7 cellular contexts compared by ENCODE assay signal in genomic region chr15:33086500-33087141, GRCh38.
DNase-seq lines count a peak whose midpoint lies in the region; ATAC-seq and FAIRE-seq lines count a peak whose summit lies in the region.

No MANE protein-coding gene starts in this region.

- no peaks in the 10 kb centered on the region for H3K27me3 ChIP-seq in skeletal muscle satellite cell (ENCODE audit: control insufficient read depth, insufficient read depth, low read length)

- FAIRE-seq in frontal cortex (lab: Jason Lieb, UNC), result peak; percentile 89

- no peaks in the 10 kb centered on the region for H3K9me3 Mint-ChIP-seq in T-cell

- H3K4me1 Mint-ChIP-seq in T-cell, result peaks cover 3 to 30% (median 28%) of the 10 kb centered on the region in 3 donors

- peak overlapping the region in 1 of 2 donors; percentile 34 for H3K27ac Mint-ChIP-seq in T-cell

- H3K4me1 ChIP-seq in skeletal muscle satellite cell (ENCODE audit: control insufficient read depth, insufficient read depth, low read length), result peaks cover 44% of the 10 kb centered on the region

- CTCF ChIA-PET in T-cell (lab: Charles Lee), result interaction anchor here (0.8 to 2.5 kb wide), 6 partner anchors 35 to 648 kb away, joined by 3 to 13 read pairs (median 6); no protein-coding TSS in a partner anchor

- H3K27me3 Mint-ChIP-seq in T-cell, result no peaks in the 10 kb centered on the region

- H3K9ac ChIP-seq in skeletal muscle satellite cell (ENCODE audit: low read depth, low read length), result peak overlapping the region; percentile 6

- no peaks in the 10 kb centered on the region for H3K36me3 ChIP-seq in skeletal muscle satellite cell (ENCODE audit: insufficient read depth, low read length)

- POLR2A ChIA-PET in T-cell (lab: Charles Lee), result no interaction called here

- H3K36me3 Mint-ChIP-seq in T-cell, result no peaks in the 10 kb centered on the region

- H3K4me3 ChIP-seq in Jurkat, Clone E6-1 (ENCODE audit: low read length), result no peak overlapping the region
- H3K4me3 ChIP-seq in skeletal muscle satellite cell (ENCODE audit: low read length), result no peak overlapping the region

- DNase-seq in ELR (ENCODE audit: low read depth) (peak; percentile 79), T-cell (peak in 1 of 34 experiments; percentile 7), frontal cortex (ENCODE audit: low spot score in 2 of 2) (peak in 1 of 2 donors; percentile 22), NCI-H2029 (lab: John Stamatoyannopoulos, UW) (no peak)
- peak; percentile 69 for DNase-seq in Jurkat, Clone E6-1 (ENCODE audit: low read depth, low spot score)

- ATAC-seq in T-cell (replicated peaks in 1 of 4) (peak; percentile 50 to 77 (median 61)), HG02678 (IDR thresholded peaks at IDR 0.05; ENCODE audit: unreplicated experiment) (no peak)

- H3K4me2 ChIP-seq in skeletal muscle satellite cell (ENCODE audit: low read length), result peak overlapping the region; percentile 32

- no peaks in the 10 kb centered on the region for H3K9me3 ChIP-seq in skeletal muscle satellite cell (replicated peaks; ENCODE audit: low read length)

- peak overlapping the region in 2 of 3 donors; percentile 45 to 49 for H3K4me3 Mint-ChIP-seq in T-cell
